ENCODE assay signal across 9 cellular contexts in genomic region chr10:8133146-8133545, GRCh38.
DNase-seq lines count a peak whose midpoint lies in the region; ATAC-seq, FAIRE-seq and TF ChIP-seq lines count a peak whose summit lies in the region.
"Had no signal": no experiment of that assay in that cellular context is flagged by ENCODE, and none has a peak within 500 bp of the region (broad histone marks: within the 10 kb centered on the region; RNA-seq: fewer than 3 reads in every experiment).

No MANE protein-coding gene starts in this region.

- H3K4me3 ChIP-seq in GM12864 (ENCODE audit: low read depth, low read length) (no peak overlapping the region), small intestine (ENCODE audit: low read depth in 1 of 2, low read length in 2 of 2) (no peak overlapping the region), endodermal cell (ENCODE audit: low read length) (no peak overlapping the region)

- no peak overlapping the region for H3K27ac ChIP-seq in small intestine (ENCODE audit: low read depth in 1 of 2, low read length in 1 of 2)
- H3K27ac ChIP-seq in endodermal cell (ENCODE audit: low read depth, low read length), result no peak overlapping the region

- H3K27ac Mint-ChIP-seq in activated T-cell treated with anti-CD3 and anti-CD28 coated beads, Interleukin-2, amount 50 U/mL, for 72 hours, result peak overlapping the region; percentile 88
- H3K27ac Mint-ChIP-seq in endodermal cell, result no peak overlapping the region
- H3K27ac Mint-ChIP-seq: nephron had no signal

- 58 to 74% (median 67%) methylated on average over 8 of the region's 8 CpGs for WGBS in small intestine, 3 donors
- 90 to 95% methylated on average over 5 to 7 of the region's 8 CpGs for WGBS in endodermal cell (ENCODE audit: insufficient coverage in 1 of 2, insufficient read length in 1 of 2), 2 experiments

- H3K36me3 ChIP-seq in small intestine (ENCODE audit: control insufficient read depth in 2 of 2, insufficient read depth in 2 of 2, low read length in 2 of 2) (no peaks in the 10 kb centered on the region), endodermal cell (ENCODE audit: control insufficient read depth, insufficient read depth, low read length) (no peaks in the 10 kb centered on the region)

- no peak for FAIRE-seq in small intestine (lab: Jason Lieb, UNC)

- peaks cover 6% of the 10 kb centered on the region for H3K27me3 Mint-ChIP-seq in activated T-cell treated with anti-CD3 and anti-CD28 coated beads, Interleukin-2, amount 50 U/mL, for 72 hours (ENCODE audit: low read depth)
- peaks cover 46% of the 10 kb centered on the region for H3K27me3 Mint-ChIP-seq in endodermal cell (ENCODE audit: insufficient read depth)

- ATAC-seq in GM19467 (IDR thresholded peaks at IDR 0.05; ENCODE audit: unreplicated experiment), result peak; percentile 68
- ATAC-seq in HG03378 (IDR thresholded peaks at IDR 0.05; ENCODE audit: unreplicated experiment), result peak; percentile 77
- ATAC-seq in activated T-cell treated with anti-CD3 and anti-CD28 coated beads, Interleukin-2, amount 50 U/mL, for 72 hours (replicated peaks in 1 of 2), result peak; percentile 44 to 62
- ATAC-seq in activated CD4-positive, CD25-positive, alpha-beta regulatory T cell treated with anti-CD3 and anti-CD28 coated beads, Interleukin-2, amount 50 U/mL, for 24 hours, result no peak
- no peak for ATAC-seq in HG03280 (IDR thresholded peaks at IDR 0.05; ENCODE audit: unreplicated experiment)

- H3K9me3 Mint-ChIP-seq in activated T-cell treated with anti-CD3 and anti-CD28 coated beads, Interleukin-2, amount 50 U/mL, for 72 hours, result no peaks in the 10 kb centered on the region
- H3K9me3 Mint-ChIP-seq in endodermal cell, result no peaks in the 10 kb centered on the region
- H3K9me3 Mint-ChIP-seq: nephron had no signal

- DNase-seq in GM12864 (ENCODE audit: low read depth) (peak; percentile 70), small intestine (no peak), endodermal cell (no peak)
- peak; percentile 78 to 79 for DNase-seq in activated T-cell treated with anti-CD3 and anti-CD28 coated beads, Interleukin-2, amount 50 U/mL, for 72 hours

- H3K36me3 Mint-ChIP-seq in activated T-cell treated with anti-CD3 and anti-CD28 coated beads, Interleukin-2, amount 50 U/mL, for 72 hours (ENCODE audit: insufficient read depth in 2 of 2), result no peaks in the 10 kb centered on the region
- no peaks in the 10 kb centered on the region for H3K36me3 Mint-ChIP-seq in endodermal cell (ENCODE audit: low read depth)

- H3K27me3 ChIP-seq in small intestine (ENCODE audit: control insufficient read depth in 2 of 2, insufficient read depth in 2 of 2, low read length in 2 of 2) (no peaks in the 10 kb centered on the region), endodermal cell (ENCODE audit: control insufficient read depth, insufficient read depth, low read length, poor library complexity, severe bottlenecking) (peaks cover 43% of the 10 kb centered on the region)

- peak overlapping the region; percentile 73 to 82 for H3K4me3 Mint-ChIP-seq in activated T-cell treated with anti-CD3 and anti-CD28 coated beads, Interleukin-2, amount 50 U/mL, for 72 hours
- no peak overlapping the region for H3K4me3 Mint-ChIP-seq in endodermal cell
- H3K4me3 Mint-ChIP-seq: nephron had no signal

- peaks cover 73% of the 10 kb centered on the region for H3K4me1 Mint-ChIP-seq in activated T-cell treated with anti-CD3 and anti-CD28 coated beads, Interleukin-2, amount 50 U/mL, for 72 hours (ENCODE audit: low read depth)
- H3K4me1 Mint-ChIP-seq in endodermal cell, result peaks cover 3% of the 10 kb centered on the region
- H3K4me1 Mint-ChIP-seq: nephron had no signal

- no peak for TF ChIP-seq CTCF in GM12864 (IDR thresholded peaks at IDR 0.05; ENCODE audit: low read depth, low read length, missing control alignments)
- TF ChIP-seq CTCF in endodermal cell (conservative IDR thresholded peaks at IDR 0.05), result no peak

- H3K9me3 ChIP-seq in small intestine (ENCODE audit: control insufficient read depth, low read depth) (no peaks in the 10 kb centered on the region), endodermal cell (ENCODE audit: control insufficient read depth, low read length) (no peaks in the 10 kb centered on the region)

- no peak overlapping the region for H3K9ac ChIP-seq in endodermal cell (ENCODE audit: extremely low read depth, low read length, poor library complexity, severe bottlenecking)

- H3K4me1 ChIP-seq in small intestine (ENCODE audit: control insufficient read depth in 2 of 2, insufficient read depth in 1 of 2, low read depth in 1 of 2, low read length in 1 of 2), result no peaks in the 10 kb centered on the region
- H3K4me1 ChIP-seq in endodermal cell (ENCODE audit: control insufficient read depth, insufficient read depth, low read length), result peaks cover 3% of the 10 kb centered on the region

Comparison
In these comparisons a context has a peak if more than half of its experiments do, and no peak if none do; other contexts are left out.
1. DNase-seq: peak in GM12864 (single experiment) and activated T-cell treated with anti-CD3 and anti-CD28 coated beads, Interleukin-2, amount 50 U/mL, for 72 hours (2 of 2); none in small intestine (single experiment) and endodermal cell (single experiment).
2. ATAC-seq: peak in GM19467 (single experiment), HG03378 (single experiment) and activated T-cell treated with anti-CD3 and anti-CD28 coated beads, Interleukin-2, amount 50 U/mL, for 72 hours (2 of 2); none in activated CD4-positive, CD25-positive, alpha-beta regulatory T cell treated with anti-CD3 and anti-CD28 coated beads, Interleukin-2, amount 50 U/mL, for 24 hours (0 of 2) and HG03280 (single experiment).